10 cellular contexts compared by ENCODE assay signal in genomic region chr11:47391077-47391583, GRCh38. TPM values are rescaled to one million over a fixed set of nuclear protein-coding genes. Genes with fewer than 3 reads are reported as not detected.
DNase-seq lines count a peak whose midpoint lies in the region; ATAC-seq and TF ChIP-seq lines count a peak whose summit lies in the region.
"Had no signal": no experiment of that assay in that cellular context is flagged by ENCODE, and none has a peak within 500 bp of the region (broad histone marks: within the 10 kb centered on the region; RNA-seq: fewer than 3 reads in every experiment).

No MANE protein-coding gene starts in this region.

- CTCF ChIA-PET in CD8-positive, alpha-beta memory T cell (lab: Charles Lee) = interaction anchor here (1.2 to 10.0 kb wide), 3 partner anchors 18 to 21 kb away, joined by 4 to 106 read pairs (median 10); no protein-coding TSS in a partner anchor

- no peaks in the 10 kb centered on the region for H3K27me3 ChIP-seq in CD8-positive, alpha-beta memory T cell (ENCODE audit: insufficient read depth, low read length, poor library complexity, severe bottlenecking)
- H3K27me3 ChIP-seq in esophagus muscularis mucosa = no peaks in the 10 kb centered on the region
- H3K27me3 ChIP-seq in Karpas-422 (ENCODE audit: low read length) = no peaks in the 10 kb centered on the region

- no peak for TF ChIP-seq POLR2A in esophagus muscularis mucosa (IDR thresholded peaks at IDR 0.05; ENCODE audit: low read depth)

- peak overlapping the region in 1 of 7 donors; percentile 68 for H3K4me3 Mint-ChIP-seq in CD8-positive, alpha-beta memory T cell
- no peak overlapping the region for H3K4me3 Mint-ChIP-seq in natural killer cell treated with Interleukin-12 subunit alpha and Interleukin-12 subunit beta and Interleukin-15 and Interleukin-18, amount 100 ng/mL, for 72 hours

- H3K4me2 ChIP-seq in Karpas-422 (ENCODE audit: low read depth, low read length, poor library complexity, severe bottlenecking) = no peak overlapping the region

- H3K4me1 ChIP-seq in CD8-positive, alpha-beta memory T cell (ENCODE audit: insufficient read depth, low read length) = peaks cover 47% of the 10 kb centered on the region
- H3K4me1 ChIP-seq in esophagus muscularis mucosa (peaks cover 6 to 27% (median 16%) of the 10 kb centered on the region in 4 donors), Karpas-422 (ENCODE audit: low read length) (peaks cover 27% of the 10 kb centered on the region)
- H3K4me1 ChIP-seq: prostate gland had no signal

- peaks cover 44 to 76% (median 63%) of the 10 kb centered on the region in 3 donors for H3K4me1 Mint-ChIP-seq in CD8-positive, alpha-beta memory T cell
- H3K4me1 Mint-ChIP-seq in natural killer cell treated with Interleukin-12 subunit alpha and Interleukin-12 subunit beta and Interleukin-15 and Interleukin-18, amount 100 ng/mL, for 72 hours (ENCODE audit: low read depth in 2 of 2) = peaks cover 34 to 62% of the 10 kb centered on the region in 2 donors

- ATAC-seq in natural killer cell treated with Interleukin-12 subunit alpha and Interleukin-12 subunit beta and Interleukin-15 and Interleukin-18, amount 100 ng/mL, for 72 hours = no peak
- ATAC-seq in GM18858 (IDR thresholded peaks at IDR 0.05; ENCODE audit: unreplicated experiment) (no peak), left colon (no peak)

- no peaks in the 10 kb centered on the region for H4K20me1 ChIP-seq in Karpas-422 (ENCODE audit: insufficient read depth, low read depth, low read length)

- no peak for TF ChIP-seq CTCF in esophagus muscularis mucosa (IDR thresholded peaks at IDR 0.05)

- POLR2A ChIA-PET in CD8-positive, alpha-beta memory T cell (lab: Charles Lee) = no interaction called here

- TF ChIP-seq EP300 in esophagus muscularis mucosa (IDR thresholded peaks at IDR 0.05) = no peak

- H3K9ac ChIP-seq in Karpas-422 (ENCODE audit: low read length) = no peak overlapping the region

- no peaks in the 10 kb centered on the region for H3K9me3 Mint-ChIP-seq in CD8-positive, alpha-beta memory T cell
- H3K9me3 Mint-ChIP-seq in natural killer cell treated with Interleukin-12 subunit alpha and Interleukin-12 subunit beta and Interleukin-15 and Interleukin-18, amount 100 ng/mL, for 72 hours = no peaks in the 10 kb centered on the region

- no peaks in the 10 kb centered on the region for H3K9me3 ChIP-seq in CD8-positive, alpha-beta memory T cell (ENCODE audit: low read length)
- H3K9me3 ChIP-seq in esophagus muscularis mucosa (no peaks in the 10 kb centered on the region), Karpas-422 (ENCODE audit: low read length) (no peaks in the 10 kb centered on the region)
- H3K9me3 ChIP-seq: prostate gland had no signal

- DNase-seq in CD8-positive, alpha-beta memory T cell = no peak
- DNase-seq in NOMO-1 treated with DMSO at 0.1 percent for 48 hours (lab: John Stamatoyannopoulos, UW; ENCODE audit: unreplicated experiment) (peak; percentile 95), esophagus muscularis mucosa (ENCODE audit: extremely low spot score) (no peak), left colon (no peak), LoVo (ENCODE audit: low spot score) (no peak), Karpas-422 (no peak)
- DNase-seq in natural killer cell treated with Interleukin-12 subunit alpha and Interleukin-12 subunit beta and Interleukin-15 and Interleukin-18, amount 100 ng/mL, for 72 hours (ENCODE audit: low spot score) = no peak

- no peaks in the 10 kb centered on the region for H3K27me3 Mint-ChIP-seq in CD8-positive, alpha-beta memory T cell
- no peaks in the 10 kb centered on the region for H3K27me3 Mint-ChIP-seq in natural killer cell treated with Interleukin-12 subunit alpha and Interleukin-12 subunit beta and Interleukin-15 and Interleukin-18, amount 100 ng/mL, for 72 hours

- H3K79me2 ChIP-seq in Karpas-422 (ENCODE audit: low read length) = no peaks in the 10 kb centered on the region

- H3K27ac Mint-ChIP-seq in CD8-positive, alpha-beta memory T cell = peak overlapping the region in 5 of 8 donors; percentile 47 to 84 (median 70)
- H3K27ac Mint-ChIP-seq in natural killer cell treated with Interleukin-12 subunit alpha and Interleukin-12 subunit beta and Interleukin-15 and Interleukin-18, amount 100 ng/mL, for 72 hours = peak overlapping the region; percentile 54

- H3K9me2 ChIP-seq in Karpas-422 (replicated peaks; ENCODE audit: insufficient read depth, low read length) = no peaks in the 10 kb centered on the region

- no peak overlapping the region for H3K27ac ChIP-seq in CD8-positive, alpha-beta memory T cell (ENCODE audit: low read depth, low read length)
- H3K27ac ChIP-seq in esophagus muscularis mucosa (replicated peaks in 1 of 4) (peak overlapping the region in 3 of 4 donors; percentile 35 to 81 (median 36)), Karpas-422 (ENCODE audit: low read length) (no peak overlapping the region)
- H3K27ac ChIP-seq: prostate gland had no signal

- intact Hi-C loops in esophagus muscularis mucosa (cut with DNase I) (no loop called here), left colon (cut with DNase I, micrococcal nuclease) (no loop called here)

- no peaks in the 10 kb centered on the region for H3K36me3 ChIP-seq in CD8-positive, alpha-beta memory T cell (ENCODE audit: insufficient read depth, low read length)
- H3K36me3 ChIP-seq in esophagus muscularis mucosa = no peaks in the 10 kb centered on the region
- H3K36me3 ChIP-seq in Karpas-422 (ENCODE audit: insufficient read depth, low read length) = no peaks in the 10 kb centered on the region
- H3K36me3 ChIP-seq: prostate gland had no signal

- no peak overlapping the region for H2AFZ ChIP-seq in Karpas-422 (ENCODE audit: low read length)

- H3K4me3 ChIP-seq in CD8-positive, alpha-beta memory T cell (ENCODE audit: low read length) = no peak overlapping the region
- H3K4me3 ChIP-seq in esophagus muscularis mucosa (no peak overlapping the region), Karpas-422 (ENCODE audit: low read length) (no peak overlapping the region)
- H3K4me3 ChIP-seq: prostate gland had no signal

- WGBS in esophagus muscularis mucosa = 73% methylated on average over 10 of the region's 11 CpGs

- no peaks in the 10 kb centered on the region for H3K36me3 Mint-ChIP-seq in CD8-positive, alpha-beta memory T cell
- no peaks in the 10 kb centered on the region for H3K36me3 Mint-ChIP-seq in natural killer cell treated with Interleukin-12 subunit alpha and Interleukin-12 subunit beta and Interleukin-15 and Interleukin-18, amount 100 ng/mL, for 72 hours

RNA-seq across cellular contexts. Expression of gene SPI1, which starts 12.8 kb away (rescaled TPM):
- 1 to 10 TPM; 1.8 to 2.0 TPM for total RNA-seq in CD8-positive, alpha-beta memory T cell
- not detected for polyA plus RNA-seq in CD8-positive, alpha-beta memory T cell
- total RNA-seq in esophagus muscularis mucosa (10 to 100 TPM; 17.6 to 34.6 (median 20.5) TPM), left colon (10 to 100 TPM in 1 of 2 donors, 1 to 10 TPM in 1; 5.0 to 15.8 TPM)
- 1 to 10 TPM; 2.0 to 2.5 TPM for total RNA-seq in natural killer cell treated with Interleukin-12 subunit alpha and Interleukin-12 subunit beta and Interleukin-15 and Interleukin-18, amount 100 ng/mL, for 72 hours
- total RNA-seq in Karpas-422 (2014; rRNA removed; shearing (Covaris generic); ENCODE audit: low replicate concordance) = 114 and 198 TPM in 2 replicates
- total RNA-seq: SK-MEL-5 had no signal

RNA-seq across cellular contexts. Expression of gene SLC39A13, which starts 17.3 kb away (rescaled TPM):
- total RNA-seq in CD8-positive, alpha-beta memory T cell = 10 to 100 TPM; 20.2 to 23.4 TPM
- polyA plus RNA-seq in CD8-positive, alpha-beta memory T cell = 39.4 TPM
- total RNA-seq in esophagus muscularis mucosa = 100 to 1,000 TPM in 2 of 4 donors, 10 to 100 TPM in 2; 91.9 to 251 (median 129) TPM
- total RNA-seq in natural killer cell treated with Interleukin-12 subunit alpha and Interleukin-12 subunit beta and Interleukin-15 and Interleukin-18, amount 100 ng/mL, for 72 hours = 10 to 100 TPM; 20.9 to 31.3 TPM
- 10 to 100 TPM; 17.9 to 20.2 TPM for total RNA-seq in left colon
- 24.9 and 32.8 TPM in 2 replicates for total RNA-seq in Karpas-422 (2014; rRNA removed; shearing (Covaris generic); ENCODE audit: low replicate concordance)

RNA-seq across cellular contexts. Expression of gene PSMC3, which starts 35.1 kb away (rescaled TPM):
- total RNA-seq in CD8-positive, alpha-beta memory T cell = 100 to 1,000 TPM; 200 to 219 TPM
- polyA plus RNA-seq in CD8-positive, alpha-beta memory T cell = 118 TPM
- total RNA-seq in esophagus muscularis mucosa (100 to 1,000 TPM; 163 to 197 (median 182) TPM), left colon (10 to 100 TPM; 74.8 to 82.5 TPM)
- 100 to 1,000 TPM; 175 to 216 TPM for total RNA-seq in natural killer cell treated with Interleukin-12 subunit alpha and Interleukin-12 subunit beta and Interleukin-15 and Interleukin-18, amount 100 ng/mL, for 72 hours
- 40.6 and 119 TPM in 2 replicates for total RNA-seq in Karpas-422 (2014; rRNA removed; shearing (Covaris generic); ENCODE audit: low replicate concordance)

RNA-seq across cellular contexts. Expression of gene MYBPC3, which starts 38.6 kb away (rescaled TPM):
- total RNA-seq in CD8-positive, alpha-beta memory T cell = not detected
- polyA plus RNA-seq in CD8-positive, alpha-beta memory T cell = not detected
- under 1 TPM in 2 of 4 donors, not detected in 2; 0.06 to 0.17 TPM for total RNA-seq in esophagus muscularis mucosa
- total RNA-seq in natural killer cell treated with Interleukin-12 subunit alpha and Interleukin-12 subunit beta and Interleukin-15 and Interleukin-18, amount 100 ng/mL, for 72 hours = not detected
- not detected for total RNA-seq in left colon
- total RNA-seq in Karpas-422 (2014; rRNA removed; shearing (Covaris generic); ENCODE audit: low replicate concordance) = 0.67 and 0.72 TPM in 2 replicates
- total RNA-seq: SK-MEL-5 had no signal

RNA-seq across cellular contexts. Expression of gene RAPSN, which starts 57.8 kb away (rescaled TPM):
- total RNA-seq in CD8-positive, alpha-beta memory T cell = under 1 TPM; 0.29 to 0.79 TPM
- not detected for polyA plus RNA-seq in CD8-positive, alpha-beta memory T cell
- total RNA-seq in esophagus muscularis mucosa = 1 to 10 TPM in 1 of 4 donors, under 1 TPM in 3; 0.42 to 1.4 (median 0.70) TPM
- 1 to 10 TPM; 1.8 to 4.0 TPM for total RNA-seq in natural killer cell treated with Interleukin-12 subunit alpha and Interleukin-12 subunit beta and Interleukin-15 and Interleukin-18, amount 100 ng/mL, for 72 hours
- total RNA-seq in left colon = under 1 TPM; 0.61 to 0.70 TPM
- total RNA-seq in Karpas-422 (2014; rRNA removed; shearing (Covaris generic); ENCODE audit: low replicate concordance) = 0.52 and 4.5 TPM in 2 replicates
- total RNA-seq: SK-MEL-5 had no signal

Comparison
In these comparisons a context has a peak if more than half of its experiments do, and no peak if none do; other contexts are left out.
1. H3K27ac ChIP-seq: peak in esophagus muscularis mucosa (3 of 4); none in CD8-positive, alpha-beta memory T cell (single experiment) and Karpas-422 (single experiment).